ENCODE assay signal across 1 cellular context in genomic region chr2:172098650-172099471, GRCh38.
A peak's percentile ranks its signal among the peaks of the same experiment; 100 is the strongest.
TF ChIP-seq lines count a peak whose summit lies in the region.

No MANE protein-coding gene starts in this region.

TF ChIP-seq in HEK293, 187 proteins besides CTCF, POLR2A, EP300 and RAD21 (continued from another document and continues in another):
- TF ChIP-seq, protein P1, sequence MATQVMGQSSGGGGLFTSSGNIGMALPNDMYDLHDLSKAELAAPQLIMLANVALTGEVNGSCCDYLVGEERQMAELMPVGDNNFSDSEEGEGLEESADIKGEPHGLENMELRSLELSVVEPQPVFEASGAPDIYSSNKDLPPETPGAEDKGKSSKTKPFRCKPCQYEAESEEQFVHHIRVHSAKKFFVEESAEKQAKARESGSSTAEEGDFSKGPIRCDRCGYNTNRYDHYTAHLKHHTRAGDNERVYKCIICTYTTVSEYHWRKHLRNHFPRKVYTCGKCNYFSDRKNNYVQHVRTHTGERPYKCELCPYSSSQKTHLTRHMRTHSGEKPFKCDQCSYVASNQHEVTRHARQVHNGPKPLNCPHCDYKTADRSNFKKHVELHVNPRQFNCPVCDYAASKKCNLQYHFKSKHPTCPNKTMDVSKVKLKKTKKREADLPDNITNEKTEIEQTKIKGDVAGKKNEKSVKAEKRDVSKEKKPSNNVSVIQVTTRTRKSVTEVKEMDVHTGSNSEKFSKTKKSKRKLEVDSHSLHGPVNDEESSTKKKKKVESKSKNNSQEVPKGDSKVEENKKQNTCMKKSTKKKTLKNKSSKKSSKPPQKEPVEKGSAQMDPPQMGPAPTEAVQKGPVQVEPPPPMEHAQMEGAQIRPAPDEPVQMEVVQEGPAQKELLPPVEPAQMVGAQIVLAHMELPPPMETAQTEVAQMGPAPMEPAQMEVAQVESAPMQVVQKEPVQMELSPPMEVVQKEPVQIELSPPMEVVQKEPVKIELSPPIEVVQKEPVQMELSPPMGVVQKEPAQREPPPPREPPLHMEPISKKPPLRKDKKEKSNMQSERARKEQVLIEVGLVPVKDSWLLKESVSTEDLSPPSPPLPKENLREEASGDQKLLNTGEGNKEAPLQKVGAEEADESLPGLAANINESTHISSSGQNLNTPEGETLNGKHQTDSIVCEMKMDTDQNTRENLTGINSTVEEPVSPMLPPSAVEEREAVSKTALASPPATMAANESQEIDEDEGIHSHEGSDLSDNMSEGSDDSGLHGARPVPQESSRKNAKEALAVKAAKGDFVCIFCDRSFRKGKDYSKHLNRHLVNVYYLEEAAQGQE (tag by site-specific recombination; IDR thresholded peaks at IDR 0.05), result no peak
- TF ChIP-seq ZNF596 (tag by site-specific recombination; IDR thresholded peaks at IDR 0.05), result peak; percentile 57; the same call in 1 of the 2 replicates
- TF ChIP-seq ZNF223 (tag by site-specific recombination; IDR thresholded peaks at IDR 0.05), result no peak
- TF ChIP-seq GLIS2 (tag by site-specific recombination; IDR thresholded peaks at IDR 0.05), result peak; percentile 90
- TF ChIP-seq KLF10 (tag by site-specific recombination; IDR thresholded peaks at IDR 0.05), result peak; percentile 95
- TF ChIP-seq ZNF335 (tag by site-specific recombination; conservative IDR thresholded peaks at IDR 0.05), result peak; percentile 79
- TF ChIP-seq HOXC10 (CRISPR knock-in tag; IDR thresholded peaks at IDR 0.05), result peak; percentile 77; the same call in 1 of the 2 replicates
- no peak for TF ChIP-seq ZNF571 (tag by site-specific recombination; IDR thresholded peaks at IDR 0.05)
- peak; percentile 68 for TF ChIP-seq SP2 (tag by site-specific recombination; IDR thresholded peaks at IDR 0.05)
- peak; percentile 49; the same call in 1 of the 2 replicates for TF ChIP-seq TRIM28 (IDR thresholded peaks at IDR 0.05; ENCODE audit: borderline replicate concordance, low read length)
- TF ChIP-seq ZNF670 (tag by site-specific recombination; IDR thresholded peaks at IDR 0.05; ENCODE audit: low read depth), result no peak
- no peak for TF ChIP-seq ZNF202 (tag by site-specific recombination; IDR thresholded peaks at IDR 0.05; ENCODE audit: borderline replicate concordance)
- TF ChIP-seq EGR2 (tag by site-specific recombination; IDR thresholded peaks at IDR 0.05; ENCODE audit: low read depth), result peak; percentile 45
- TF ChIP-seq, protein P2, sequence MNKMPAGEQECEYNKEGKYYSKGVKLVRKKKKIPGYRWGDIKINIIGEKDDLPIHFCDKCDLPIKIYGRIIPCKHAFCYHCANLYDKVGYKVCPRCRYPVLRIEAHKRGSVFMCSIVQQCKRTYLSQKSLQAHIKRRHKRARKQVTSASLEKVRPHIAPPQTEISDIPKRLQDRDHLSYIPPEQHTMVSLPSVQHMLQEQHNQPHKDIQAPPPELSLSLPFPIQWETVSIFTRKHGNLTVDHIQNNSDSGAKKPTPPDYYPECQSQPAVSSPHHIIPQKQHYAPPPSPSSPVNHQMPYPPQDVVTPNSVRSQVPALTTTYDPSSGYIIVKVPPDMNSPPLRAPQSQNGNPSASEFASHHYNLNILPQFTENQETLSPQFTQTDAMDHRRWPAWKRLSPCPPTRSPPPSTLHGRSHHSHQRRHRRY (tag by site-specific recombination; IDR thresholded peaks at IDR 0.05), result no peak
- no peak for TF ChIP-seq ZNF548 (tag by site-specific recombination; IDR thresholded peaks at IDR 0.05)
- TF ChIP-seq ZNF121 (tag by site-specific recombination; IDR thresholded peaks at IDR 0.05), result peak; percentile 41; the same call in 1 of the 2 replicates
- peak; percentile 42; the same call in 1 of the 2 replicates for TF ChIP-seq ZNF423 (tag by site-specific recombination; IDR thresholded peaks at IDR 0.05)
- peak; percentile 80 for TF ChIP-seq ZXDB (tag by site-specific recombination; IDR thresholded peaks at IDR 0.05)
- no peak for TF ChIP-seq ZNF169 (tag by site-specific recombination; IDR thresholded peaks at IDR 0.05)
- TF ChIP-seq OSR2 (tag by site-specific recombination; IDR thresholded peaks at IDR 0.05), result peak; percentile 19; the same call in 1 of the 2 replicates
- TF ChIP-seq ZNF837 (tag by site-specific recombination; IDR thresholded peaks at IDR 0.05), result peak; percentile 86
- no peak for TF ChIP-seq ZNF529 (tag by site-specific recombination; IDR thresholded peaks at IDR 0.05; ENCODE audit: insufficient replicate concordance)
- TF ChIP-seq, protein P3, sequence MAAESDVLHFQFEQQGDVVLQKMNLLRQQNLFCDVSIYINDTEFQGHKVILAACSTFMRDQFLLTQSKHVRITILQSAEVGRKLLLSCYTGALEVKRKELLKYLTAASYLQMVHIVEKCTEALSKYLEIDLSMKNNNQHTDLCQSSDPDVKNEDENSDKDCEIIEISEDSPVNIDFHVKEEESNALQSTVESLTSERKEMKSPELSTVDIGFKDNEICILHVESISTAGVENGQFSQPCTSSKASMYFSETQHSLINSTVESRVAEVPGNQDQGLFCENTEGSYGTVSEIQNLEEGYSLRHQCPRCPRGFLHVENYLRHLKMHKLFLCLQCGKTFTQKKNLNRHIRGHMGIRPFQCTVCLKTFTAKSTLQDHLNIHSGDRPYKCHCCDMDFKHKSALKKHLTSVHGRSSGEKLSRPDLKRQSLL (tag by site-specific recombination; IDR thresholded peaks at IDR 0.05), result peak; percentile 85
- peak; percentile 79 for TF ChIP-seq HIC1 (tag by site-specific recombination; IDR thresholded peaks at IDR 0.05)
- TF ChIP-seq, protein P4, sequence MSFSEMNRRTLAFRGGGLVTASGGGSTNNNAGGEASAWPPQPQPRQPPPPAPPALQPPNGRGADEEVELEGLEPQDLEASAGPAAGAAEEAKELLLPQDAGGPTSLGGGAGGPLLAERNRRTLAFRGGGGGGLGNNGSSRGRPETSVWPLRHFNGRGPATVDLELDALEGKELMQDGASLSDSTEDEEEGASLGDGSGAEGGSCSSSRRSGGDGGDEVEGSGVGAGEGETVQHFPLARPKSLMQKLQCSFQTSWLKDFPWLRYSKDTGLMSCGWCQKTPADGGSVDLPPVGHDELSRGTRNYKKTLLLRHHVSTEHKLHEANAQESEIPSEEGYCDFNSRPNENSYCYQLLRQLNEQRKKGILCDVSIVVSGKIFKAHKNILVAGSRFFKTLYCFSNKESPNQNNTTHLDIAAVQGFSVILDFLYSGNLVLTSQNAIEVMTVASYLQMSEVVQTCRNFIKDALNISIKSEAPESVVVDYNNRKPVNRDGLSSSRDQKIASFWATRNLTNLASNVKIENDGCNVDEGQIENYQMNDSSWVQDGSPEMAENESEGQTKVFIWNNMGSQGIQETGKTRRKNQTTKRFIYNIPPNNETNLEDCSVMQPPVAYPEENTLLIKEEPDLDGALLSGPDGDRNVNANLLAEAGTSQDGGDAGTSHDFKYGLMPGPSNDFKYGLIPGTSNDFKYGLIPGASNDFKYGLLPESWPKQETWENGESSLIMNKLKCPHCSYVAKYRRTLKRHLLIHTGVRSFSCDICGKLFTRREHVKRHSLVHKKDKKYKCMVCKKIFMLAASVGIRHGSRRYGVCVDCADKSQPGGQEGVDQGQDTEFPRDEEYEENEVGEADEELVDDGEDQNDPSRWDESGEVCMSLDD (tag by site-specific recombination; IDR thresholded peaks at IDR 0.05), result peak; percentile 79
- TF ChIP-seq ZNF24 (tag by site-specific recombination; IDR thresholded peaks at IDR 0.05), result peak; percentile 44
- peak; percentile 9; the same call in 1 of the 2 replicates for TF ChIP-seq ZSCAN5A (tag by site-specific recombination; IDR thresholded peaks at IDR 0.05)
- TF ChIP-seq FEZF1 (tag by site-specific recombination; IDR thresholded peaks at IDR 0.05), result peak; percentile 38; the same call in 1 of the 2 replicates
- 0 out of 2 replicates have a peak, but pooled peaks have one; percentile 62 for TF ChIP-seq TCF7L2 (IDR thresholded peaks at IDR 0.05; ENCODE audit: borderline replicate concordance, low read depth, low read length)
- TF ChIP-seq YY1 (tag by site-specific recombination; IDR thresholded peaks at IDR 0.05), result 0 out of 2 replicates have a peak, but pooled peaks have one; percentile 20
- TF ChIP-seq ELK4 (IDR thresholded peaks at IDR 0.05; ENCODE audit: borderline replicate concordance, low read depth, low read length), result no peak
- TF ChIP-seq ZFP3 (tag by site-specific recombination; IDR thresholded peaks at IDR 0.05; ENCODE audit: low read depth), result no peak
- peak; percentile 66; the same call in 1 of the 2 replicates for TF ChIP-seq ZSCAN23 (tag by site-specific recombination; IDR thresholded peaks at IDR 0.05)
- TF ChIP-seq ZFHX2 (tag by site-specific recombination; conservative IDR thresholded peaks at IDR 0.05), result peak; percentile 83
- peak; percentile 53; the same call in 1 of the 2 replicates for TF ChIP-seq MZF1 (tag by site-specific recombination; IDR thresholded peaks at IDR 0.05; ENCODE audit: borderline replicate concordance)
- peak; percentile 89 for TF ChIP-seq IKZF3 (tag by site-specific recombination; IDR thresholded peaks at IDR 0.05)
- no peak for TF ChIP-seq MYNN (tag by site-specific recombination; IDR thresholded peaks at IDR 0.05; ENCODE audit: borderline replicate concordance)
- no peak for TF ChIP-seq ZNF76 (tag by site-specific recombination; IDR thresholded peaks at IDR 0.05; ENCODE audit: borderline replicate concordance, low read depth)
- peak; percentile 91 for TF ChIP-seq ZBTB17 (tag by site-specific recombination; IDR thresholded peaks at IDR 0.05)
- peak; percentile 57; the same call in 1 of the 2 replicates for TF ChIP-seq ZIC2 (tag by site-specific recombination; IDR thresholded peaks at IDR 0.05)
- peak; percentile 60 for TF ChIP-seq ZBTB21 (tag by site-specific recombination; IDR thresholded peaks at IDR 0.05)
- no peak for TF ChIP-seq ZNF621 (tag by site-specific recombination; IDR thresholded peaks at IDR 0.05)
- peak; percentile 79 for TF ChIP-seq KLF8 (tag by site-specific recombination; IDR thresholded peaks at IDR 0.05)
- peak; percentile 56; the same call in 1 of the 2 replicates for TF ChIP-seq WT1 (tag by site-specific recombination; IDR thresholded peaks at IDR 0.05)
- peak; percentile 35; the same call in 1 of the 2 replicates for TF ChIP-seq ZNF624 (tag by site-specific recombination; IDR thresholded peaks at IDR 0.05)
- TF ChIP-seq, protein P5, sequence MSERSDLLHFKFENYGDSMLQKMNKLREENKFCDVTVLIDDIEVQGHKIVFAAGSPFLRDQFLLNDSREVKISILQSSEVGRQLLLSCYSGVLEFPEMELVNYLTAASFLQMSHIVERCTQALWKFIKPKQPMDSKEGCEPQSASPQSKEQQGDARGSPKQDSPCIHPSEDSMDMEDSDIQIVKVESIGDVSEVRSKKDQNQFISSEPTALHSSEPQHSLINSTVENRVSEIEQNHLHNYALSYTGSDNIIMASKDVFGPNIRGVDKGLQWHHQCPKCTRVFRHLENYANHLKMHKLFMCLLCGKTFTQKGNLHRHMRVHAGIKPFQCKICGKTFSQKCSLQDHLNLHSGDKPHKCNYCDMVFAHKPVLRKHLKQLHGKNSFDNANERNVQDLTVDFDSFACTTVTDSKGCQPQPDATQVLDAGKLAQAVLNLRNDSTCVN (tag by site-specific recombination; optimal IDR thresholded peaks at IDR 0.05), result peak; percentile 95
- peak; percentile 57 for TF ChIP-seq KLF1 (tag by site-specific recombination; IDR thresholded peaks at IDR 0.05)
- TF ChIP-seq REPIN1 (tag by site-specific recombination; IDR thresholded peaks at IDR 0.05; ENCODE audit: low read depth), result peak; percentile 31; the same call in 1 of the 2 replicates
- no peak; the same call in 1 of the 2 replicates for TF ChIP-seq ZNF623 (tag by site-specific recombination; IDR thresholded peaks at IDR 0.05)
- TF ChIP-seq ZEB2 (tag by site-specific recombination; IDR thresholded peaks at IDR 0.05), result peak; percentile 90
- TF ChIP-seq SALL2 (tag by site-specific recombination; IDR thresholded peaks at IDR 0.05; ENCODE audit: borderline replicate concordance), result no peak
- no peak for TF ChIP-seq ZNF707 (tag by site-specific recombination; IDR thresholded peaks at IDR 0.05)
- peak; percentile 53 for TF ChIP-seq BCL11A (tag by site-specific recombination; IDR thresholded peaks at IDR 0.05; ENCODE audit: low read depth)
- TF ChIP-seq ZNF341 (tag by site-specific recombination; IDR thresholded peaks at IDR 0.05; ENCODE audit: low read depth), result peak; percentile 73
- peak; percentile 93; the same call in 1 of the 2 replicates for TF ChIP-seq ZNF391 (tag by site-specific recombination; IDR thresholded peaks at IDR 0.05; ENCODE audit: borderline replicate concordance, low read depth)
- peak; percentile 66 for TF ChIP-seq ZNF561 (tag by site-specific recombination; IDR thresholded peaks at IDR 0.05; ENCODE audit: borderline replicate concordance)
